In the genomic region with DNA sequence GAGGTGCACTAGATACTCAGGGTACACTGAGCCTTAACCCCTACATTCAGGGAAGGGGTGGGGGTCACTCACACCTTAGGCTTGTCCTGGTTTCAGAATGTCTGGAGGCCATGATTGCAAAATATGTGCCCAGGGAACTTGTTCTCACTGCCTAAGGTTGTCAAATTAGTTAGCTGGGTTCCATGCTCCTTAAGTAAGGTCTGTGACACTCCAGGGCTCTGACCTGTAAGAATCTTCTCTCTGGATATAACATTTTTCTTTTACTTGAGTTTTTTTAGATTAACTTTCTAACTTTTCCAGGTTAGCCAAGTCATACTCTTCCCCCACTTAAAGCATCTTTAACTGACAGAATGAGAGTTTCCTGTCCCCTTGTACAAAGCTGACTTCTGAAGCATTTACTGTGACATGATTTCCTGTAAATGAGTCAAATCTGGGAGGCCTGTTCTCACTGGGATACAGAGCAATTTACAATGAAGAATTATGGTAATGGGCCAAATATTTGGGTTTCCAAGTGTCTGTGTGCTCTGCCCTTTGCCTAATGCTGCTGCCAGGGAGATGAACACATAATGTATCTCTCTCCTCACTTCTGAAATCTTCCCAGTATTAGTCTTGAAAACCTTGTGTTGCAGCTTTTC, we compare ENCODE assay signal across 11 cellular contexts.
A peak's percentile ranks its signal among the peaks of the same experiment; 100 is the strongest.
DNase-seq lines count a peak whose midpoint lies in the region; ATAC-seq and TF ChIP-seq lines count a peak whose summit lies in the region.
"Had no signal": no experiment of that assay in that cellular context is flagged by ENCODE, and none has a peak within 500 bp of the region (broad histone marks: within the 10 kb centered on the region; RNA-seq: fewer than 3 reads in every experiment).

No MANE protein-coding gene starts in this region.

- POLR2A ChIA-PET in activated CD4-positive, alpha-beta memory T cell treated with anti-CD3 and anti-CD28 coated beads, Interleukin-2, amount 10 ng/mL, durations not matched to agents 7 days and 5 days (lab: Charles Lee) = no interaction called here
- POLR2A ChIA-PET in activated CD4-positive, alpha-beta memory T cell treated with anti-CD3 and anti-CD28 coated beads for 36 hours (lab: Charles Lee) = no interaction called here

- H3K27me3 ChIP-seq in stomach smooth muscle (ENCODE audit: control insufficient read depth in 1 of 2, insufficient read depth in 2 of 2, low read length in 2 of 2) = no peaks in the 10 kb centered on the region

- peaks cover 6% of the 10 kb centered on the region for H3K4me1 ChIP-seq in stomach smooth muscle (ENCODE audit: control insufficient read depth, insufficient read depth, low read length)

- peaks cover 10% of the 10 kb centered on the region for H3K4me1 Mint-ChIP-seq in activated CD4-positive, alpha-beta memory T cell treated with anti-CD3 and anti-CD28 coated beads, Interleukin-2, amount 10 ng/mL, durations not matched to agents 7 days and 5 days
- H3K4me1 Mint-ChIP-seq in activated CD4-positive, alpha-beta memory T cell treated with anti-CD3 and anti-CD28 coated beads for 36 hours (ENCODE audit: low read depth) = peaks cover 10% of the 10 kb centered on the region

- ATAC-seq in SK-N-SH treated with all-trans-retinoic acid at 6 μM for 48 hours = peak; percentile 73

- peak overlapping the region; percentile 87 for H3K27ac ChIP-seq in stomach smooth muscle (ENCODE audit: low read length)

- H3K9me3 Mint-ChIP-seq in activated CD4-positive, alpha-beta memory T cell treated with anti-CD3 and anti-CD28 coated beads, Interleukin-2, amount 10 ng/mL, durations not matched to agents 7 days and 5 days = no peaks in the 10 kb centered on the region
- H3K9me3 Mint-ChIP-seq in activated CD4-positive, alpha-beta memory T cell treated with anti-CD3 and anti-CD28 coated beads for 36 hours = no peaks in the 10 kb centered on the region

- intact Hi-C loops in activated CD4-positive, alpha-beta memory T cell treated with anti-CD3 and anti-CD28 coated beads for 36 hours (cut with micrococcal nuclease) = no loop called here

- CTCF ChIA-PET in activated CD4-positive, alpha-beta memory T cell treated with anti-CD3 and anti-CD28 coated beads, Interleukin-2, amount 10 ng/mL, durations not matched to agents 7 days and 5 days (lab: Charles Lee) = no interaction called here
- CTCF ChIA-PET in activated CD4-positive, alpha-beta memory T cell treated with anti-CD3 and anti-CD28 coated beads for 36 hours (lab: Charles Lee) = no interaction called here

- no peaks in the 10 kb centered on the region for H3K36me3 Mint-ChIP-seq in activated CD4-positive, alpha-beta memory T cell treated with anti-CD3 and anti-CD28 coated beads, Interleukin-2, amount 10 ng/mL, durations not matched to agents 7 days and 5 days (ENCODE audit: low read depth)
- no peaks in the 10 kb centered on the region for H3K36me3 Mint-ChIP-seq in activated CD4-positive, alpha-beta memory T cell treated with anti-CD3 and anti-CD28 coated beads for 36 hours

- H3K4me3 ChIP-seq in stomach smooth muscle (ENCODE audit: low read length in 2 of 2) = no peak overlapping the region

- H3K27me3 Mint-ChIP-seq in activated CD4-positive, alpha-beta memory T cell treated with anti-CD3 and anti-CD28 coated beads, Interleukin-2, amount 10 ng/mL, durations not matched to agents 7 days and 5 days = no peaks in the 10 kb centered on the region
- no peaks in the 10 kb centered on the region for H3K27me3 Mint-ChIP-seq in activated CD4-positive, alpha-beta memory T cell treated with anti-CD3 and anti-CD28 coated beads for 36 hours

- no peak overlapping the region for H3K4me3 Mint-ChIP-seq in activated CD4-positive, alpha-beta memory T cell treated with anti-CD3 and anti-CD28 coated beads, Interleukin-2, amount 10 ng/mL, durations not matched to agents 7 days and 5 days
- H3K4me3 Mint-ChIP-seq in activated CD4-positive, alpha-beta memory T cell treated with anti-CD3 and anti-CD28 coated beads for 36 hours = no peak overlapping the region

- H3K9me3 ChIP-seq in stomach smooth muscle (ENCODE audit: control insufficient read depth in 2 of 2, low read length in 2 of 2) = no peaks in the 10 kb centered on the region

- no peak for DNase-seq in activated CD4-positive, alpha-beta memory T cell treated with anti-CD3 and anti-CD28 coated beads, Interleukin-2, amount 10 ng/mL, durations not matched to agents 7 days and 5 days
- DNase-seq in activated CD4-positive, alpha-beta memory T cell treated with anti-CD3 and anti-CD28 coated beads for 36 hours = no peak
- DNase-seq in glomerular endothelial cell (ENCODE audit: extremely low read depth, low read depth, low spot score) (peak; percentile 44), NCI-H526 treated with DMSO at 0.1 percent for 48 hours (lab: John Stamatoyannopoulos, UW) (no peak), midbrain (lab: John Stamatoyannopoulos, UW) (no peak), NCI-H524 treated with DMSO at 0.1 percent for 48 hours (lab: John Stamatoyannopoulos, UW) (no peak)
- DNase-seq: ACHN, NCI-H2081 treated with DMSO at 0.1 percent for 48 hours, SHP77 had no signal

- no peaks in the 10 kb centered on the region for H3K36me3 ChIP-seq in stomach smooth muscle (ENCODE audit: control insufficient read depth in 2 of 2, insufficient read depth in 2 of 2, low read length in 2 of 2)

- H3K9ac ChIP-seq in stomach smooth muscle (ENCODE audit: low read length in 2 of 2) = peak overlapping the region; percentile 29 to 52

- H3K27ac Mint-ChIP-seq in activated CD4-positive, alpha-beta memory T cell treated with anti-CD3 and anti-CD28 coated beads, Interleukin-2, amount 10 ng/mL, durations not matched to agents 7 days and 5 days = peak overlapping the region; percentile 45
- no peak overlapping the region for H3K27ac Mint-ChIP-seq in activated CD4-positive, alpha-beta memory T cell treated with anti-CD3 and anti-CD28 coated beads for 36 hours

TF ChIP-seq in SK-N-SH treated with all-trans-retinoic acid at 6 μM for 48 hours, 23 proteins besides CTCF, POLR2A, EP300 and RAD21:
- TF ChIP-seq OSR1 (CRISPR knock-in tag; IDR thresholded peaks at IDR 0.05) = no peak
- no peak for TF ChIP-seq ISL1 (CRISPR knock-in tag; IDR thresholded peaks at IDR 0.05)
- TF ChIP-seq, protein P1, sequence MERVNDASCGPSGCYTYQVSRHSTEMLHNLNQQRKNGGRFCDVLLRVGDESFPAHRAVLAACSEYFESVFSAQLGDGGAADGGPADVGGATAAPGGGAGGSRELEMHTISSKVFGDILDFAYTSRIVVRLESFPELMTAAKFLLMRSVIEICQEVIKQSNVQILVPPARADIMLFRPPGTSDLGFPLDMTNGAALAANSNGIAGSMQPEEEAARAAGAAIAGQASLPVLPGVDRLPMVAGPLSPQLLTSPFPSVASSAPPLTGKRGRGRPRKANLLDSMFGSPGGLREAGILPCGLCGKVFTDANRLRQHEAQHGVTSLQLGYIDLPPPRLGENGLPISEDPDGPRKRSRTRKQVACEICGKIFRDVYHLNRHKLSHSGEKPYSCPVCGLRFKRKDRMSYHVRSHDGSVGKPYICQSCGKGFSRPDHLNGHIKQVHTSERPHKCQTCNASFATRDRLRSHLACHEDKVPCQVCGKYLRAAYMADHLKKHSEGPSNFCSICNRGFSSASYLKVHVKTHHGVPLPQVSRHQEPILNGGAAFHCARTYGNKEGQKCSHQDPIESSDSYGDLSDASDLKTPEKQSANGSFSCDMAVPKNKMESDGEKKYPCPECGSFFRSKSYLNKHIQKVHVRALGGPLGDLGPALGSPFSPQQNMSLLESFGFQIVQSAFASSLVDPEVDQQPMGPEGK (CRISPR knock-in tag; IDR thresholded peaks at IDR 0.05; ENCODE audit: borderline replicate concordance) = no peak
- no peak for TF ChIP-seq ZNF565 (CRISPR knock-in tag; conservative IDR thresholded peaks at IDR 0.05; ENCODE audit: low read depth)
- TF ChIP-seq RARB (CRISPR knock-in tag; IDR thresholded peaks at IDR 0.05) = no peak
- no peak for TF ChIP-seq ZC3H10 (CRISPR knock-in tag; IDR thresholded peaks at IDR 0.05)
- no peak for TF ChIP-seq GLIS3 (CRISPR knock-in tag; IDR thresholded peaks at IDR 0.05)
- TF ChIP-seq ZNF8 (CRISPR knock-in tag; IDR thresholded peaks at IDR 0.05) = no peak
